ENCODE assay signal across 8 cellular contexts in the genomic region with DNA sequence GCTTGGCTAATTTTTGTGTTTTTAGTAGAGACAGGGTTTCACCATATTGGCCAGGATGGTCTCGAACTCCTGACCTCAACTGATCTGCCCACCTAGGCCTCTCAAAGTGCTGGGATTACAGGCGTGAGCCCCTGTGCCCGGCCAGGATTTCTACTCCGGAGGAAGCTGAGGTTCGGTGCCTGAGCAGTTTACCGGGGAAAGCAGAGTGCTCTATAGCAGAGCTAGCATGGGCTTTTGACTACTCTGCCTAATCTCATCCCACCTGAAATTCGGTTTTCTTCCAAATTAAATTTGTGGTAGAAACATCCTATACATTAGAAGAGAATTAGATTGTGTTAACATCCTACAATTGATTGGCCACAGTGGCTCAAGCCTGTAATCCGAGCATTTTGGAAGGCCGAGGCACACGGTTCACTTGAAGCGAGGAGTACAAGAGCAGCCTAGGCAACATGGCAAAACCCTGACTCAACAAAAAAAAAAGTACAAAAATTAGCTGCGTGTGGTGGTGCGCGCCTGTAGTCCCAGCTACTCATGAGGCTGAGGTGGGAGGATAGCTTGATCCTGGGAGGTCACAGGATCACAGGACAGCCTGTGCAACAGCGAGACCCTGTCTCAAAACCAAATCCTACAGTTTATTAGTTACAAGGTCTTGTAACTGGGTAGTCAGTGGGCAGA. TPM values are rescaled to one million over a fixed set of nuclear protein-coding genes. Genes with fewer than 3 reads are reported as not detected.
DNase-seq lines count a peak whose midpoint lies in the region; ATAC-seq lines count a peak whose summit lies in the region.

No MANE protein-coding gene starts in this region.

- H3K27me3 Mint-ChIP-seq in activated T-cell treated with anti-CD3 and anti-CD28 coated beads, Interleukin-2, amount 50 U/mL, for 72 hours (ENCODE audit: low read depth): no peaks in the 10 kb centered on the region
- H3K27me3 Mint-ChIP-seq in stimulated activated memory B cell treated with anti-CD40 and anti-IgM and Interleukin-4, amounts not matched to agents 10 μg/mL and 1 μg/mL and 100 μg/mL, for 72 hours: no peaks in the 10 kb centered on the region

- peak overlapping the region; percentile 94 for H3K27ac Mint-ChIP-seq in activated T-cell treated with anti-CD3 and anti-CD28 coated beads, Interleukin-2, amount 50 U/mL, for 72 hours
- H3K27ac Mint-ChIP-seq in stimulated activated memory B cell treated with anti-CD40 and anti-IgM and Interleukin-4, amounts not matched to agents 10 μg/mL and 1 μg/mL and 100 μg/mL, for 72 hours: peak overlapping the region; percentile 98

- ATAC-seq in activated T-cell treated with anti-CD3 and anti-CD28 coated beads, Interleukin-2, amount 50 U/mL, for 72 hours (replicated peaks in 1 of 2): no peak
- ATAC-seq in stimulated activated memory B cell treated with anti-CD40 and anti-IgM and Interleukin-4, amounts not matched to agents 10 μg/mL and 1 μg/mL and 100 μg/mL, for 72 hours: no peak
- no peak for ATAC-seq in HG03045 (IDR thresholded peaks at IDR 0.05; ENCODE audit: unreplicated experiment)

- H3K4me3 ChIP-seq in HUES48 (ENCODE audit: low read depth, low read length) (peak overlapping the region; percentile 96), iPS-11a (ENCODE audit: low read depth, low read length) (peak overlapping the region; percentile 100)

- H3K27me3 ChIP-seq in HUES48 (ENCODE audit: control insufficient read depth, insufficient read depth, low read length): no peaks in the 10 kb centered on the region

- H3K27ac ChIP-seq in HUES48 (ENCODE audit: low read depth, low read length): peak overlapping the region; percentile 97

- H3K36me3 Mint-ChIP-seq in activated T-cell treated with anti-CD3 and anti-CD28 coated beads, Interleukin-2, amount 50 U/mL, for 72 hours (ENCODE audit: insufficient read depth in 2 of 2): peaks cover 30 to 50% of the 10 kb centered on the region in 2 donors
- H3K36me3 Mint-ChIP-seq in stimulated activated memory B cell treated with anti-CD40 and anti-IgM and Interleukin-4, amounts not matched to agents 10 μg/mL and 1 μg/mL and 100 μg/mL, for 72 hours: peaks cover 57% of the 10 kb centered on the region

- peaks cover 7% of the 10 kb centered on the region; the same call in 1 of the 2 replicates for H3K4me1 ChIP-seq in HUES48 (ENCODE audit: control insufficient read depth, insufficient read depth, low read length)

- H3K9me3 ChIP-seq in HUES48 (ENCODE audit: control insufficient read depth, insufficient read depth, low read length): no peaks in the 10 kb centered on the region

- peaks cover 38% of the 10 kb centered on the region for H3K4me1 Mint-ChIP-seq in activated T-cell treated with anti-CD3 and anti-CD28 coated beads, Interleukin-2, amount 50 U/mL, for 72 hours (ENCODE audit: low read depth)
- peaks cover 54% of the 10 kb centered on the region for H3K4me1 Mint-ChIP-seq in stimulated activated memory B cell treated with anti-CD40 and anti-IgM and Interleukin-4, amounts not matched to agents 10 μg/mL and 1 μg/mL and 100 μg/mL, for 72 hours

- no peaks in the 10 kb centered on the region for H3K9me3 Mint-ChIP-seq in activated T-cell treated with anti-CD3 and anti-CD28 coated beads, Interleukin-2, amount 50 U/mL, for 72 hours
- H3K9me3 Mint-ChIP-seq in stimulated activated memory B cell treated with anti-CD40 and anti-IgM and Interleukin-4, amounts not matched to agents 10 μg/mL and 1 μg/mL and 100 μg/mL, for 72 hours: no peaks in the 10 kb centered on the region

- peaks cover 47% of the 10 kb centered on the region for H3K36me3 ChIP-seq in HUES48 (ENCODE audit: control insufficient read depth, insufficient read depth, low read length)

- peak overlapping the region; percentile 96 to 97 for H3K4me3 Mint-ChIP-seq in activated T-cell treated with anti-CD3 and anti-CD28 coated beads, Interleukin-2, amount 50 U/mL, for 72 hours
- H3K4me3 Mint-ChIP-seq in stimulated activated memory B cell treated with anti-CD40 and anti-IgM and Interleukin-4, amounts not matched to agents 10 μg/mL and 1 μg/mL and 100 μg/mL, for 72 hours: peak overlapping the region; percentile 99

- peak overlapping the region; percentile 100 for H3K9ac ChIP-seq in HUES48 (ENCODE audit: low read depth, low read length)

- no peak for DNase-seq in activated T-cell treated with anti-CD3 and anti-CD28 coated beads, Interleukin-2, amount 50 U/mL, for 72 hours
- DNase-seq in occipital lobe (lab: John Stamatoyannopoulos, UW) (no peak), NCI-H2029 treated with DMSO at 0.1 percent for 48 hours (lab: John Stamatoyannopoulos, UW) (no peak), epidermal melanocyte (ENCODE audit: insufficient read length, low spot score) (no peak)

RNA-seq across cellular contexts. Expression of gene RPL13A, which starts 1.6 kb away (rescaled TPM):
- 1,000 to 10,000 TPM; 4,603 to 5,026 TPM for total RNA-seq in activated T-cell treated with anti-CD3 and anti-CD28 coated beads, Interleukin-2, amount 50 U/mL, for 72 hours
- total RNA-seq in occipital lobe: 2,203 TPM

RNA-seq across cellular contexts. Expression of gene RPS11, which starts 7.2 kb away (rescaled TPM):
- 1,000 to 10,000 TPM; 2,679 to 2,721 TPM for total RNA-seq in activated T-cell treated with anti-CD3 and anti-CD28 coated beads, Interleukin-2, amount 50 U/mL, for 72 hours
- 3,859 TPM for total RNA-seq in occipital lobe

RNA-seq across cellular contexts. Expression of gene FLT3LG, which starts 15.0 kb away (rescaled TPM):
- total RNA-seq in activated T-cell treated with anti-CD3 and anti-CD28 coated beads, Interleukin-2, amount 50 U/mL, for 72 hours: 10 to 100 TPM; 69.7 to 76.3 TPM
- not detected for total RNA-seq in occipital lobe

RNA-seq across cellular contexts. Expression of gene FCGRT, which starts 23.5 kb away (rescaled TPM):
- 10 to 100 TPM; 21.2 to 24.1 TPM for total RNA-seq in activated T-cell treated with anti-CD3 and anti-CD28 coated beads, Interleukin-2, amount 50 U/mL, for 72 hours
- 12.9 TPM for total RNA-seq in occipital lobe

RNA-seq across cellular contexts. Expression of gene ALDH16A1, which starts 36.0 kb away (rescaled TPM):
- 10 to 100 TPM; 21.8 to 23.4 TPM for total RNA-seq in activated T-cell treated with anti-CD3 and anti-CD28 coated beads, Interleukin-2, amount 50 U/mL, for 72 hours
- 8.0 TPM for total RNA-seq in occipital lobe

Comparison
In these comparisons a context has a peak if more than half of its experiments do, and no peak if none do; other contexts are left out.
1. RNA of gene FLT3LG, which starts 15.0 kb away (total RNA-seq): 69.7 to 76.3 TPM in activated T-cell treated with anti-CD3 and anti-CD28 coated beads, Interleukin-2, amount 50 U/mL, for 72 hours; not detected in occipital lobe (single experiment); every median in the first group is over 10 times any median in the second.